Comparison of ENCODE assay signal across 20 cellular contexts in the genomic region with DNA sequence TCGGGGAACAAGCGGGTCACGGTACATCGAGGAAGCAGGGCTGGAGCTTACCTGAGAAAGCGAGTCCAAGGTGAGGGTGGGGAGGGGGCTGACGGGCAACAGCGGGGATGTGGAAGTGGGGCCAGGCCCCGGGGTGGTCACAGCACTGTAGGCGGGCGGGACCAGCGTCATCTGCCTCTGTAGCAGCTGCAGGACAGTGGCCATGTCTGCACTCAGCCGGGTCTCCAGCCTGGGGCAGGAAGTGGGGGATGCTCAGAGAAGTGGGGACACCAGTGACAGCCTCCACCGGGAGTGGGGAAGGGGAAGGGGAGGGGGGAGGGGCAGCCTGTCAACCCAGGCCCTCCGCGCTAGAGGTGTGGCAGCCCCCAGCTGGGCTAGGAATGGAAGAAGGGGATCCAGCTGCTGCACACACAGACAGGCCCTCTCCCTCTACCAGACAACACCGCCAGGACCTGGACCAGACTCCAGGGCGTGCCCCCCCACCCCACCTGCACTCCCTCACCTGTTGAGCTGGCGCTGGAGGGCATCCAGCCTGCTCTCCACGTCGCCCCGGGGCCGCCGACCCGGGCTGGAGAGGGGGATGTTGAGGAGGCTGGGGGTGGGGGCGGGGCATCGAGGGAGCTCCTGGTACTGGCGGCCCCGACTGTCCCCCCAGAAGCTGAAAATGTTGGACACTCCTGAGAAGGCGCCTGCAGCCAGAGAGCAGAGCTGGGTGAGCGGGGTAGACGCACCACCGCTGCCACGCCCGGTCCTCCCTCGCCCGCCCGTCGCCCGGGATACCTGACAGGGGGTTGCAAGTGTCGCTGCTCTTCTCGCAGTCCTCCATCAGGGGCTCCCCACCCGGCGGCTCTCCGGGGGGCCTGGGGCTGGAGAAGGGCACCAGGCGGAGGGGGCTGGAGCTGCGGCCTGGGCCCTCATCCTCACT. TPM values are rescaled to one million over a fixed set of nuclear protein-coding genes. Genes with fewer than 3 reads are reported as not detected.
DNase-seq lines count a peak whose midpoint lies in the region; ATAC-seq, FAIRE-seq and TF ChIP-seq lines count a peak whose summit lies in the region.
"Had no signal": no experiment of that assay in that cellular context is flagged by ENCODE, and none has a peak within 500 bp of the region (broad histone marks: within the 10 kb centered on the region; RNA-seq: fewer than 3 reads in every experiment).

No MANE protein-coding gene starts in this region.

- H3K9ac ChIP-seq in HUES48 (ENCODE audit: low read depth, low read length), result no peak overlapping the region

- intact Hi-C loops in right cardiac atrium (cut with DNase I), result no loop called here

- WGBS in right cardiac atrium, result 41% methylated on average over 46 of the region's 46 CpGs

- H3K4me3 ChIP-seq in HUES48 (ENCODE audit: low read depth, low read length) (peak overlapping the region; percentile 32; the same call in 1 of the 2 replicates), right cardiac atrium (ENCODE audit: low read length) (no peak overlapping the region), osteoblast (ENCODE audit: insufficient read depth, low read length) (no peak overlapping the region)
- H3K4me3 ChIP-seq: ascending aorta, coronary artery had no signal

- no peak overlapping the region for H3K27ac ChIP-seq in HUES48 (ENCODE audit: low read depth, low read length)
- peak overlapping the region; percentile 27 for H3K27ac ChIP-seq in right cardiac atrium (ENCODE audit: low read length)
- H3K27ac ChIP-seq in osteoblast (ENCODE audit: low read depth, low read length), result no peak overlapping the region
- H3K27ac ChIP-seq: ascending aorta, coronary artery, neutrophil had no signal

- TF ChIP-seq POLR2A in GM12891 (IDR thresholded peaks at IDR 0.05; ENCODE audit: low read depth, low read length), result no peak

- no peak overlapping the region for H2AFZ ChIP-seq in osteoblast (ENCODE audit: low read length)

- H4K20me1 ChIP-seq in osteoblast (ENCODE audit: insufficient read depth, low read length), result peaks cover 2% of the 10 kb centered on the region

- DNase-seq in GM12891 (ENCODE audit: insufficient read length, low spot score) (peak; percentile 18), right cardiac atrium (peak in 1 of 3 donors; percentile 50), osteoblast (ENCODE audit: insufficient read length, low spot score, missing footprints) (peak; percentile 76), NCI-H2227 treated with DMSO at 0.1 percent for 48 hours (lab: John Stamatoyannopoulos, UW) (no peak), HTR-8/SVneo (ENCODE audit: insufficient read length, low spot score) (no peak)
- DNase-seq: activated CD4-positive, alpha-beta T cell treated with anti-CD3 and anti-CD28 coated beads, Interleukin-2, amount 10 ng/mL, durations not matched to agents 24 days and 14 days; activated T-cell treated with anti-CD3 and anti-CD28 coated beads, Interleukin-2, amount 50 U/mL, for 72 hours; DMS 273 treated with DMSO at 0.1 percent for 48 hours; IMR-90; mammary epithelial cell; NCI-H1417; NCI-H345; SIG-M5 had no signal

- H3K79me2 ChIP-seq in osteoblast (ENCODE audit: insufficient read depth, low read length), result no peaks in the 10 kb centered on the region

- no peak for TF ChIP-seq CTCF in osteoblast (IDR thresholded peaks at IDR 0.05; ENCODE audit: extremely low read depth, low read depth, low read length)

- FAIRE-seq in GM12891 (lab: Jason Lieb, UNC) (no peak), HTR-8/SVneo (lab: Jason Lieb, UNC) (no peak)

- H3K36me3 ChIP-seq in HUES48 (ENCODE audit: control insufficient read depth, insufficient read depth, low read length) (no peaks in the 10 kb centered on the region), osteoblast (ENCODE audit: insufficient read depth, low read length) (no peaks in the 10 kb centered on the region)
- H3K36me3 ChIP-seq: ascending aorta, neutrophil had no signal

- no peak overlapping the region for H3K4me2 ChIP-seq in osteoblast (ENCODE audit: insufficient read depth, low read length)

- ATAC-seq in right cardiac atrium, result no peak
- ATAC-seq in GM21528 (IDR thresholded peaks at IDR 0.05; ENCODE audit: low FRiP score, unreplicated experiment), result no peak
- ATAC-seq: activated T-cell treated with anti-CD3 and anti-CD28 coated beads, Interleukin-2, amount 50 U/mL, for 72 hours; esophagus mucosa; stimulated activated effector memory CD8-positive, alpha-beta T cell treated with anti-CD3 and anti-CD28 coated beads, Interleukin-12 subunit alpha, Interleukin-12 subunit beta, amount 100 ng/mL, for 72 hours had no signal

- H3K9me3 ChIP-seq in HUES48 (ENCODE audit: control insufficient read depth, insufficient read depth, low read length) (no peaks in the 10 kb centered on the region), right cardiac atrium (ENCODE audit: control insufficient read depth, low read length) (no peaks in the 10 kb centered on the region), osteoblast (ENCODE audit: low read depth, low read length) (no peaks in the 10 kb centered on the region)
- H3K9me3 ChIP-seq: ascending aorta, neutrophil had no signal

- H3K27me3 ChIP-seq in HUES48 (ENCODE audit: control insufficient read depth, insufficient read depth, low read length) (peaks cover 22% of the 10 kb centered on the region), right cardiac atrium (ENCODE audit: control insufficient read depth, insufficient read depth) (no peaks in the 10 kb centered on the region), osteoblast (ENCODE audit: insufficient read depth, low read length) (no peaks in the 10 kb centered on the region)

- H3K4me1 ChIP-seq in HUES48 (ENCODE audit: control insufficient read depth, insufficient read depth, low read length) (peaks cover 16% of the 10 kb centered on the region), right cardiac atrium (ENCODE audit: control insufficient read depth, insufficient read depth, low read length) (no peaks in the 10 kb centered on the region), osteoblast (ENCODE audit: insufficient read depth, low read length) (no peaks in the 10 kb centered on the region)
- H3K4me1 ChIP-seq: ascending aorta had no signal

TF ChIP-seq in GM12891, 5 proteins besides CTCF, POLR2A, EP300 and RAD21:
- TF ChIP-seq PAX5 (IDR thresholded peaks at IDR 0.05; ENCODE audit: insufficient read depth, low read length, severe bottlenecking) (no peak), POU2F2 (IDR thresholded peaks at IDR 0.05; ENCODE audit: low read depth, low read length) (no peak), TAF1 (IDR thresholded peaks at IDR 0.05; ENCODE audit: low read depth, low read length) (no peak), SPI1 (IDR thresholded peaks at IDR 0.05; ENCODE audit: low read depth, low read length) (no peak), POLR2AphosphoS5 (IDR thresholded peaks at IDR 0.05; ENCODE audit: low read depth, low read length) (no peak)

RNA-seq across cellular contexts. Expression of gene KCNH2, which starts 31.0 kb away (rescaled TPM):
- 0.09 TPM for polyA plus RNA-seq in GM12891 (2012; ENCODE audit: low read depth, missing spikeins)
- total RNA-seq in right cardiac atrium (100 to 1,000 TPM; 113 to 163 (median 126) TPM), osteoblast (not detected in 2 replicates)
- 132 TPM for polyA plus RNA-seq in right cardiac atrium
- total RNA-seq: ascending aorta had no signal
- polyA plus RNA-seq: mammary epithelial cell had no signal

RNA-seq across cellular contexts. Expression of gene NOS3, which starts 43.7 kb away (rescaled TPM):
- 0.04 TPM for polyA plus RNA-seq in GM12891 (2012; ENCODE audit: low read depth, missing spikeins)
- total RNA-seq in right cardiac atrium, result 10 to 100 TPM; 20.5 to 80.4 (median 24.7) TPM
- 13.5 TPM for polyA plus RNA-seq in right cardiac atrium
- total RNA-seq in osteoblast, result not detected in 2 replicates

Comparison
In these comparisons a context has a peak if more than half of its experiments do, and no peak if none do; other contexts are left out.
1. DNase-seq: peak in GM12891 (single experiment) and osteoblast (single experiment); none in NCI-H2227 treated with DMSO at 0.1 percent for 48 hours (single experiment) and HTR-8/SVneo (single experiment).
2. RNA of gene KCNH2, which starts 31.0 kb away (total RNA-seq): 113 to 163 TPM in right cardiac atrium; not detected in osteoblast; every median in the first group is over 100 times any median in the second.
3. RNA of gene NOS3, which starts 43.7 kb away (total RNA-seq): 20.5 to 80.4 TPM in right cardiac atrium; not detected in osteoblast; every median in the first group is over 10 times any median in the second.